Comparison of ENCODE assay signal across 29 cellular contexts in genomic region chr20:63507083-63507743, GRCh38. TPM values are rescaled to one million over a fixed set of nuclear protein-coding genes. Genes with fewer than 3 reads are reported as not detected.
"Had no signal": no experiment of that assay in that cellular context is flagged by ENCODE, and none has a peak within 500 bp of the region (broad histone marks: within the 10 kb centered on the region; RNA-seq: fewer than 3 reads in every experiment).

No MANE protein-coding gene starts in this region.

- H3K27ac ChIP-seq: ascending aorta, body of pancreas, RWPE1 had no signal

- H3K27ac Mint-ChIP-seq: activated B cell treated with CpG ODN at 0.5 μM for 24 hours; activated naive CD4-positive, alpha-beta T cell treated with anti-CD3 and anti-CD28 coated beads, Interleukin-2, amount 50 U/mL, for 72 hours had no signal

- FAIRE-seq: bronchial epithelial cell, TTC549 had no signal

- H3K4me1 Mint-ChIP-seq: activated B cell treated with CpG ODN at 0.5 μM for 24 hours; activated CD4-positive, alpha-beta T cell treated with anti-CD3 and anti-CD28 coated beads, Interleukin-2, amount 10 ng/mL, durations not matched to agents 24 days and 14 days had no signal

- H3K36me3 ChIP-seq: ascending aorta, MG63 had no signal

- H3K4me1 ChIP-seq: ascending aorta, body of pancreas had no signal

- DNase-seq: activated B cell treated with CpG ODN at 0.5 μM for 24 hours; activated CD4-positive, alpha-beta T cell treated with anti-CD3 and anti-CD28 coated beads for 1 hour; activated CD4-positive, alpha-beta T cell treated with anti-CD3 and anti-CD28 coated beads, Interleukin-2, amount 10 ng/mL, durations not matched to agents 24 days and 14 days; activated CD4-positive, alpha-beta T cell treated with anti-CD3 and anti-CD28 coated beads, Interleukin-2, amount 50 U/mL, for 48 hours; activated naive CD8-positive, alpha-beta T cell treated with anti-CD3 and anti-CD28 coated beads, Interleukin-2, amount 50 U/mL, for 24 hours; activated T-cell treated with anti-CD3 and anti-CD28 coated beads for 4 hours; activated T-cell treated with anti-CD3 and anti-CD28 coated beads, Interleukin-2, amount 50 U/mL, for 48 hours; amniotic stem cell; body of pancreas; MG63; NCI-H1105; NCI-H1436; NCI-H1694 treated with DMSO at 0.1 percent for 48 hours; NCI-H2081; NCI-H510A treated with DMSO at 0.1 percent for 48 hours; NCI-H69; NK-92 treated with Interleukin-12 subunit alpha and Interleukin-12 subunit beta, amount 100 ng/mL, for 24 hours; OCI-M1; SHP77 treated with DMSO at 0.1 percent for 48 hours; T-helper 17 cell; T1000 had no signal

- ATAC-seq: activated naive CD4-positive, alpha-beta T cell treated with anti-CD3 and anti-CD28 coated beads, Interleukin-2, amount 50 U/mL, for 72 hours; body of pancreas; Panc1 had no signal

- H3K4me3 ChIP-seq: ascending aorta, body of pancreas, MG63 had no signal

- H3K4me3 Mint-ChIP-seq: activated B cell treated with CpG ODN at 0.5 μM for 24 hours; activated naive CD8-positive, alpha-beta T cell treated with anti-CD3 and anti-CD28 coated beads, Interleukin-2, amount 50 U/mL, for 24 hours had no signal

- H3K9me3 Mint-ChIP-seq: activated naive CD8-positive, alpha-beta T cell treated with anti-CD3 and anti-CD28 coated beads, Interleukin-2, amount 50 U/mL, for 24 hours had no signal

RNA-seq across cellular contexts. Expression of gene PTK6, which starts 30.0 kb away (rescaled TPM):
- total RNA-seq: ascending aorta, SK-MEL-5 had no signal

RNA-seq across cellular contexts. Expression of gene KCNQ2, which starts 34.8 kb away (rescaled TPM):
- total RNA-seq: activated B cell treated with CpG ODN at 0.5 μM for 24 hours; activated CD4-positive, alpha-beta T cell treated with anti-CD3 and anti-CD28 coated beads, Interleukin-2, amount 10 ng/mL, durations not matched to agents 24 days and 14 days; activated CD8-positive, alpha-beta memory T cell treated with anti-CD3 and anti-CD28 coated beads for 36 hours; ascending aorta; bronchial epithelial cell; T-helper 17 cell had no signal

RNA-seq across cellular contexts. Expression of gene SRMS, which starts 40.3 kb away (rescaled TPM):
- total RNA-seq: activated CD4-positive, alpha-beta T cell treated with anti-CD3 and anti-CD28 coated beads, Interleukin-2, amount 10 ng/mL, durations not matched to agents 24 days and 14 days; activated CD8-positive, alpha-beta memory T cell treated with anti-CD3 and anti-CD28 coated beads for 36 hours; activated naive CD4-positive, alpha-beta T cell treated with anti-CD3 and anti-CD28 coated beads, Interleukin-2, amount 50 U/mL, for 72 hours; ascending aorta; body of pancreas; SK-MEL-5; T-helper 17 cell had no signal
